Comparison of ENCODE assay signal across 14 cellular contexts in the genomic region with DNA sequence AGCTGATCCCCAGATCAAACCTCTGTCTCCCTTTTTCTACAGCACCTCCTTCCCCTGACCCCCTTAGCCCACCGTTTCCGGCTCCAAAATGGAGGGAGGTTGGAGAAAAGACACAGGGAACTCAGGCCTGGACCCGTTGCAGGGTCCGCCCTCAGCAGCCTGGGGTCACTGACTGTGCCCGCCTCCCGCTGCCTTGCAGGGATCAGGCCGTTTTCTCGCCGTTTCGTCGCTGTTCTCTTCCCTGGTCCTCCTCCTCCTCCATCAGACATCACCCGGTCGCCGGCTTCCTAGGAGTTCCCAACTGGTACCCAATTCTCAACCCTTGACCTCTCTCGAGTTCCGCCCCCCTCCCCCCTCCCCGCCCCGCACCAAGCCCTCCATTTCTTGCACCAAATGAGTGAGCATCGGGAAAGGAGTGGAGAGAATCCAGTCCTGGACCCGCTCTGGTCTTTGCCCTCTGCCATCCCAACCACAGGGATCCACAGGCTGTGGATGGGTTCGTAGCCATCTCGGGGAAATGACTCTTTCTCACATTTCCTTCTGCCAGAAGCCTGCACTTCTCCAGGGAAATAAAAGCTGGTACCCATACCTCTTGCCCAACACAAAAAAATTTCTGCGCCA. TPM values are rescaled to one million over a fixed set of nuclear protein-coding genes. Genes with fewer than 3 reads are reported as not detected.
DNase-seq lines count a peak whose midpoint lies in the region; ATAC-seq and TF ChIP-seq lines count a peak whose summit lies in the region.
"Had no signal": no experiment of that assay in that cellular context is flagged by ENCODE, and none has a peak within 500 bp of the region (broad histone marks: within the 10 kb centered on the region; RNA-seq: fewer than 3 reads in every experiment).

No MANE protein-coding gene starts in this region.

- TF ChIP-seq POLR2A in esophagus muscularis mucosa (IDR thresholded peaks at IDR 0.05; ENCODE audit: low read depth) = no peak

- H3K27me3 ChIP-seq in esophagus muscularis mucosa (peaks cover 0 to 15% (median 2%) of the 10 kb centered on the region in 4 donors), MG63 (no peaks in the 10 kb centered on the region)

- no peaks in the 10 kb centered on the region for H3K36me3 ChIP-seq in esophagus muscularis mucosa
- H3K36me3 ChIP-seq in MG63 = no peaks in the 10 kb centered on the region
- H3K36me3 ChIP-seq: colonic mucosa had no signal

- ATAC-seq in GM18861 (IDR thresholded peaks at IDR 0.05; ENCODE audit: unreplicated experiment) = no peak
- ATAC-seq: K562 had no signal

- peaks cover 0 to 10% (median 7%) of the 10 kb centered on the region in 4 donors for H3K4me1 ChIP-seq in esophagus muscularis mucosa
- H3K4me1 ChIP-seq: colonic mucosa had no signal

- no peak overlapping the region for H3K27ac Mint-ChIP-seq in CD14-positive monocyte

- WGBS in esophagus muscularis mucosa = 33% methylated on average over 22 of the region's 23 CpGs

- peaks cover 15% of the 10 kb centered on the region for H3K4me1 Mint-ChIP-seq in CD14-positive monocyte

- H3K4me3 Mint-ChIP-seq in CD14-positive monocyte = peak overlapping the region; percentile 12 to 76

- no peak for TF ChIP-seq EP300 in esophagus muscularis mucosa (IDR thresholded peaks at IDR 0.05)

- no peak for TF ChIP-seq CTCF in CD14-positive monocyte (IDR thresholded peaks at IDR 0.05)
- TF ChIP-seq CTCF in esophagus muscularis mucosa (IDR thresholded peaks at IDR 0.05) = no peak

- DNase-seq in CD14-positive monocyte (ENCODE audit: low spot score) (no peak), NCI-H1105 treated with DMSO at 0.1 percent for 48 hours (lab: John Stamatoyannopoulos, UW) (peak; percentile 32), esophagus muscularis mucosa (ENCODE audit: extremely low spot score) (no peak), putamen (ENCODE audit: low spot score) (peak; percentile 1), MG63 (no peak), AG08396 (ENCODE audit: low spot score) (no peak)
- no peak for DNase-seq in stimulated activated CD4-positive, alpha-beta T cell treated with anti-CD3 and anti-CD28 coated beads, Interleukin-12 subunit alpha, Interleukin-12 subunit beta, amount 100 ng/mL, for 4 hours
- DNase-seq: activated CD4-positive, alpha-beta T cell treated with anti-CD3 and anti-CD28 coated beads for 1 hour; colonic mucosa; NCI-H2029 treated with DMSO at 0.1 percent for 48 hours; stimulated activated naive CD4-positive, alpha-beta T cell; SW 1271 had no signal

- peak overlapping the region; percentile 9 to 35 (median 22) for H3K4me3 ChIP-seq in esophagus muscularis mucosa
- no peak overlapping the region for H3K4me3 ChIP-seq in MG63
- H3K4me3 ChIP-seq: colonic mucosa, K562 had no signal

- H3K9me3 Mint-ChIP-seq in CD14-positive monocyte = peaks cover 0 to 2% (median 0%) of the 10 kb centered on the region in 7 donors

- peaks cover 21 to 26% (median 25%) of the 10 kb centered on the region in 3 donors for H3K27me3 Mint-ChIP-seq in CD14-positive monocyte (ENCODE audit: low read depth in 3 of 3)

- no peaks in the 10 kb centered on the region for H3K9me3 ChIP-seq in esophagus muscularis mucosa
- H3K9me3 ChIP-seq in MG63 = no peaks in the 10 kb centered on the region
- H3K9me3 ChIP-seq: colonic mucosa had no signal

- no peak overlapping the region for H3K27ac ChIP-seq in esophagus muscularis mucosa (replicated peaks in 1 of 4)
- H3K27ac ChIP-seq: colonic mucosa had no signal

- no peaks in the 10 kb centered on the region for H3K36me3 Mint-ChIP-seq in CD14-positive monocyte

- intact Hi-C loops in CD14-positive monocyte (cut with micrococcal nuclease) (no loop called here), esophagus muscularis mucosa (cut with DNase I) (no loop called here)

RNA-seq across cellular contexts. Expression of a gene that starts 0.5 kb away (rescaled TPM):
- polyA plus RNA-seq in CD14-positive monocyte = not detected
- 1 to 10 TPM in 1 of 4 donors, under 1 TPM in 2, not detected in 1; 0.33 to 1.0 (median 0.97) TPM for total RNA-seq in esophagus muscularis mucosa
- not detected in 2 replicates for total RNA-seq in MG63 (2014; rRNA removed; shearing (Covaris generic); ENCODE audit: low replicate concordance)

RNA-seq across cellular contexts. Expression of a gene that starts 21.1 kb away (rescaled TPM):
- polyA plus RNA-seq in CD14-positive monocyte = 10 to 100 TPM; 30.2 to 33.7 TPM
- total RNA-seq in esophagus muscularis mucosa = 10 to 100 TPM; 49.7 to 56.9 (median 54.2) TPM
- total RNA-seq in MG63 (2014; rRNA removed; shearing (Covaris generic); ENCODE audit: low replicate concordance) = 65.9 and 87.1 TPM in 2 replicates

RNA-seq across cellular contexts. Expression of a gene that starts 34.7 kb away (rescaled TPM):
- under 1 TPM; 0.22 to 0.66 TPM for polyA plus RNA-seq in CD14-positive monocyte
- total RNA-seq in esophagus muscularis mucosa = 10 to 100 TPM in 1 of 4 donors, 1 to 10 TPM in 3; 2.1 to 10.6 (median 5.6) TPM
- total RNA-seq in MG63 (2014; rRNA removed; shearing (Covaris generic); ENCODE audit: low replicate concordance) = 0.57 TPM in 1 of 2 replicates, not detected in the other

RNA-seq across cellular contexts. Expression of a gene that starts 54.0 kb away (rescaled TPM):
- polyA plus RNA-seq in CD14-positive monocyte = not detected
- total RNA-seq in esophagus muscularis mucosa = 10 to 100 TPM in 3 of 4 donors, 1 to 10 TPM in 1; 8.2 to 12.9 (median 10.6) TPM
- total RNA-seq in MG63 (2014; rRNA removed; shearing (Covaris generic); ENCODE audit: low replicate concordance) = not detected in 2 replicates

Comparison
In these comparisons a context has a peak if more than half of its experiments do, and no peak if none do; other contexts are left out.
1. DNase-seq: peak in NCI-H1105 treated with DMSO at 0.1 percent for 48 hours (single experiment) and putamen (single experiment); none in CD14-positive monocyte (single experiment), esophagus muscularis mucosa (single experiment), MG63 (single experiment), AG08396 (single experiment) and stimulated activated CD4-positive, alpha-beta T cell treated with anti-CD3 and anti-CD28 coated beads, Interleukin-12 subunit alpha, Interleukin-12 subunit beta, amount 100 ng/mL, for 4 hours (single experiment).